22 cellular contexts compared by ENCODE assay signal in genomic region chr22:22944268-22944985, GRCh38. TPM values are rescaled to one million over a fixed set of nuclear protein-coding genes. Genes with fewer than 3 reads are reported as not detected.
A peak's percentile ranks its signal among the peaks of the same experiment; 100 is the strongest.
DNase-seq lines count a peak whose midpoint lies in the region; ATAC-seq and TF ChIP-seq lines count a peak whose summit lies in the region.
"Had no signal": no experiment of that assay in that cellular context is flagged by ENCODE, and none has a peak within 500 bp of the region (broad histone marks: within the 10 kb centered on the region; RNA-seq: fewer than 3 reads in every experiment).

No MANE protein-coding gene starts in this region.

- no peak for ATAC-seq in HG03039 (IDR thresholded peaks at IDR 0.05; ENCODE audit: unreplicated experiment)
- ATAC-seq: Panc1 had no signal

- no peak overlapping the region for H3K27ac Mint-ChIP-seq in endothelial cell (ENCODE audit: unreplicated experiment)
- H3K27ac Mint-ChIP-seq: activated naive CD8-positive, alpha-beta T cell treated with anti-CD3 and anti-CD28 coated beads, Interleukin-2, amount 10 ng/mL, durations not matched to agents 7 days and 5 days; CD4-positive, alpha-beta memory T cell had no signal

- H3K9me3 Mint-ChIP-seq in endothelial cell (ENCODE audit: unreplicated experiment) = no peaks in the 10 kb centered on the region
- H3K9me3 Mint-ChIP-seq: activated naive CD8-positive, alpha-beta T cell treated with anti-CD3 and anti-CD28 coated beads, Interleukin-2, amount 10 ng/mL, durations not matched to agents 7 days and 5 days had no signal

- no peak overlapping the region for H3K4me3 Mint-ChIP-seq in endothelial cell (ENCODE audit: unreplicated experiment)
- H3K4me3 Mint-ChIP-seq: activated naive CD8-positive, alpha-beta T cell treated with anti-CD3 and anti-CD28 coated beads, Interleukin-2, amount 10 ng/mL, durations not matched to agents 7 days and 5 days; CD4-positive, alpha-beta memory T cell had no signal

- peak; percentile 41 for DNase-seq in activated CD8-positive, alpha-beta memory T cell treated with anti-CD3 and anti-CD28 coated beads for 24 hours
- no peak for DNase-seq in activated CD8-positive, alpha-beta memory T cell treated with anti-CD3 and anti-CD28 coated beads, Interleukin-2, amount 50 U/mL, for 4 hours
- DNase-seq in endothelial cell (ENCODE audit: low spot score) = peak; percentile 2
- peak; percentile 9 for DNase-seq in testis
- no peak for DNase-seq in RKO (ENCODE audit: low spot score)
- no peak for DNase-seq in activated gamma-delta T cell treated with Interleukin-2 at 50 U/mL for 16 hours
- DNase-seq: activated naive CD8-positive, alpha-beta T cell treated with anti-CD3 and anti-CD28 coated beads, Interleukin-2, amount 10 ng/mL, durations not matched to agents 7 days and 5 days; activated T-cell treated with anti-CD3 and anti-CD28 coated beads for 4 hours; CD4-positive, alpha-beta memory T cell; MG63; NCI-H1930; NCI-H510A treated with DMSO at 0.1 percent for 48 hours; occipital lobe; small intestine; WERI-Rb-1 had no signal

- H3K27me3 Mint-ChIP-seq in endothelial cell (ENCODE audit: unreplicated experiment) = peaks cover 3% of the 10 kb centered on the region

- H3K4me1 Mint-ChIP-seq in endothelial cell (ENCODE audit: unreplicated experiment) = peaks cover 3% of the 10 kb centered on the region

- H3K4me1 ChIP-seq in OCI-LY1 (ENCODE audit: insufficient read depth, low read length, severe bottlenecking) = peaks cover 94% of the 10 kb centered on the region
- H3K4me1 ChIP-seq in testis = no peaks in the 10 kb centered on the region

- H3F3A ChIP-seq in OCI-LY1 (ENCODE audit: insufficient read depth, low read length) = no peaks in the 10 kb centered on the region

- no peaks in the 10 kb centered on the region for H3K79me2 ChIP-seq in OCI-LY1 (ENCODE audit: insufficient read depth, low read length)

- H3K36me3 ChIP-seq in OCI-LY1 (ENCODE audit: insufficient read depth, low read length) = no peaks in the 10 kb centered on the region
- H3K36me3 ChIP-seq in testis (ENCODE audit: low read depth, missing control alignments) = no peaks in the 10 kb centered on the region
- H3K36me3 ChIP-seq: cardiac muscle cell, MG63, WERI-Rb-1 had no signal

- H3K4me3 ChIP-seq in OCI-LY1 (ENCODE audit: low read depth, low read length, poor library complexity, severe bottlenecking) (peak overlapping the region; percentile 29), testis (no peak overlapping the region)
- H3K4me3 ChIP-seq: cardiac muscle cell, MG63 had no signal

- H3K9me3 ChIP-seq in OCI-LY1 (ENCODE audit: low read length) = no peaks in the 10 kb centered on the region
- H3K9me3 ChIP-seq in testis = no peaks in the 10 kb centered on the region
- H3K9me3 ChIP-seq: MG63 had no signal

- no peaks in the 10 kb centered on the region for H3K27me3 ChIP-seq in OCI-LY1 (ENCODE audit: insufficient read depth, low read length)
- no peaks in the 10 kb centered on the region for H3K27me3 ChIP-seq in testis
- H3K27me3 ChIP-seq: cardiac muscle cell, MG63 had no signal

- no peaks in the 10 kb centered on the region for H3K9me2 ChIP-seq in OCI-LY1 (ENCODE audit: low read depth, low read length)

- no peak for TF ChIP-seq CTCF in OCI-LY1 (IDR thresholded peaks at IDR 0.05; ENCODE audit: low read length)
- no peak for TF ChIP-seq CTCF in endothelial cell (IDR thresholded peaks at IDR 0.05; ENCODE audit: unreplicated experiment)
- TF ChIP-seq CTCF in testis (IDR thresholded peaks at IDR 0.05) = no peak

- H3K27ac ChIP-seq in OCI-LY1 (ENCODE audit: low read depth, low read length, poor library complexity, severe bottlenecking) = peak overlapping the region; percentile 99
- H3K27ac ChIP-seq in testis = no peak overlapping the region
- H3K27ac ChIP-seq: cardiac muscle cell, WERI-Rb-1 had no signal

- 73 to 79% methylated on average over 9 to 18 of the region's 18 CpGs for WGBS in testis, 2 donors

- intact Hi-C loops in testis (cut with DNase I; ENCODE audit: low total_unique reads) = no loop called here

- no peaks in the 10 kb centered on the region for H4K20me1 ChIP-seq in OCI-LY1 (ENCODE audit: insufficient read depth, low read length)

- no peak overlapping the region for H2AFZ ChIP-seq in OCI-LY1 (ENCODE audit: low read length)

- TF ChIP-seq POLR2A in testis (IDR thresholded peaks at IDR 0.05) = no peak

- peak overlapping the region; percentile 95 for H3K9ac ChIP-seq in OCI-LY1 (ENCODE audit: low read length)

- H3K4me2 ChIP-seq in OCI-LY1 (ENCODE audit: low read length) = peak overlapping the region; percentile 61

- H3K36me3 Mint-ChIP-seq in endothelial cell (ENCODE audit: low read depth, unreplicated experiment) = no peaks in the 10 kb centered on the region
- H3K36me3 Mint-ChIP-seq: activated naive CD8-positive, alpha-beta T cell treated with anti-CD3 and anti-CD28 coated beads, Interleukin-2, amount 10 ng/mL, durations not matched to agents 7 days and 5 days; CD4-positive, alpha-beta memory T cell had no signal

RNA-seq across cellular contexts. Expression of gene IGLL5, which starts 56.8 kb away (rescaled TPM):
- total RNA-seq in endothelial cell (ENCODE audit: unreplicated experiment) (not detected), testis (1 to 10 TPM in 1 of 2 donors, under 1 TPM in 1; 0.94 to 1.4 TPM)
- 9.8 TPM for polyA plus RNA-seq in testis (ENCODE audit: insufficient read depth, low read depth, low replicate concordance)
- total RNA-seq: activated naive CD8-positive, alpha-beta T cell treated with anti-CD3 and anti-CD28 coated beads, Interleukin-2, amount 10 ng/mL, durations not matched to agents 7 days and 5 days; cardiac muscle cell; CD4-positive, alpha-beta memory T cell; G401; glomerular endothelial cell; HT-29; occipital lobe had no signal
- polyA plus RNA-seq: cardiac muscle cell had no signal

Comparison
In these comparisons a context has a peak if more than half of its experiments do, and no peak if none do; other contexts are left out.
1. DNase-seq: peak in activated CD8-positive, alpha-beta memory T cell treated with anti-CD3 and anti-CD28 coated beads for 24 hours (single experiment), endothelial cell (single experiment) and testis (single experiment); none in activated CD8-positive, alpha-beta memory T cell treated with anti-CD3 and anti-CD28 coated beads, Interleukin-2, amount 50 U/mL, for 4 hours (single experiment), RKO (single experiment) and activated gamma-delta T cell treated with Interleukin-2 at 50 U/mL for 16 hours (single experiment).